In the genomic region with DNA sequence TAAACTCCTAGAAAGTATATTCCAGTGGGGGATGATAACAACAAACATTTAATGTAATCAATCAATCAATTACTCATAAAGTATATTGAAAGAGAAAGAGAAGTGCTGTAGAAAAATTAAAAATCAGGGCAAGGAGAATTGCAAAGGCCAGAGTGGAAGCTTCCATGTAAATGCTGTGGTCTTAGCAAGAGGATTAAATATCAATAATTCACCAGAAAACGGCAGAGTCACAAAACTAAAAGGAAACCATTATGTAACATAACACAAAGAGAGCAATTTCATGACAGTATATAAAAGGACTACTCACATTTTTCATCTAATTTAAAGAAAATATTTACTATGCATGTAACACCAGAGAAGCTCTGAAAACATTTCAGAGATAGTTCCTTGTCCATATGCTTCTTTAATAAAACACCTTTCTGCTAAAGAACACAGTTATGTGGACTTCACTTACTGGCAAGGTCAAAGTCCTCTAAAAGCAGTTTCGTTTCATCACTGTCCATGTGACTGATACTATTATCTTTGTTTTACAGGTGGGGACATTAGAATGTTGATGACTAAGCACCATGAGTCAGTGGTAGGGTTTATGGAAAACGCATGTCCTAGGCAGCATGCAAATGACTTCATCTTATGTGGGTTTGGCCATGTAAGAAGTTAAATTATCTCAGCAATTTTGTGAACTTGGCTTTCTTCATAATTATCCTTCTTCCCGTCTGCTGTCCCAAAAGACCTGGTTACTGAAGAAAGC, we compare ENCODE assay signal across 8 cellular contexts.
DNase-seq lines count a peak whose midpoint lies in the region; ATAC-seq, FAIRE-seq and TF ChIP-seq lines count a peak whose summit lies in the region.

No MANE protein-coding gene starts in this region.

- peak overlapping the region; percentile 86 for H3K27ac ChIP-seq in K562 (ENCODE audit: extremely low read depth, low read depth, low read length)

- no peak overlapping the region for H3K4me3 Mint-ChIP-seq in stimulated activated memory B cell treated with anti-CD40 and anti-IgM and Interleukin-4, amounts not matched to agents 10 μg/mL and 1 μg/mL and 100 μg/mL, for 72 hours

- H3K79me2 ChIP-seq in K562 (ENCODE audit: control insufficient read depth, insufficient read depth, low read length), result no peaks in the 10 kb centered on the region

- TF ChIP-seq EP300 in K562 (IDR thresholded peaks at IDR 0.05; ENCODE audit: low read length), result peak; percentile 92

- intact Hi-C loops in K562 (cut with micrococcal nuclease), result loop anchor here (1.0 kb wide), 1 partner anchor 185 kb away; no protein-coding TSS in a partner anchor
- intact Hi-C loops in lower leg skin (cut with DNase I; ENCODE audit: low total_unique reads), result no loop called here

- WGBS in K562 (ENCODE audit: insufficient coverage, low coverage, missing lambda C conversion rate), result 0% methylated on average over 4 of the region's 4 CpGs
- 16 to 22% methylated on average over 4 of the region's 4 CpGs for WGBS in lower leg skin, 2 donors

- no peaks in the 10 kb centered on the region for H3K36me3 ChIP-seq in K562 (ENCODE audit: control insufficient read depth, insufficient read depth, low read length)

- H3K27me3 ChIP-seq in K562 (ENCODE audit: control insufficient read depth in 2 of 2, insufficient read depth in 2 of 2, low read length in 2 of 2), result no peaks in the 10 kb centered on the region

- H3K36me3 Mint-ChIP-seq in stimulated activated memory B cell treated with anti-CD40 and anti-IgM and Interleukin-4, amounts not matched to agents 10 μg/mL and 1 μg/mL and 100 μg/mL, for 72 hours, result no peaks in the 10 kb centered on the region

- H3K27ac Mint-ChIP-seq in stimulated activated memory B cell treated with anti-CD40 and anti-IgM and Interleukin-4, amounts not matched to agents 10 μg/mL and 1 μg/mL and 100 μg/mL, for 72 hours, result no peak overlapping the region

- H3K9me3 Mint-ChIP-seq in stimulated activated memory B cell treated with anti-CD40 and anti-IgM and Interleukin-4, amounts not matched to agents 10 μg/mL and 1 μg/mL and 100 μg/mL, for 72 hours, result peaks cover 6% of the 10 kb centered on the region

- H4K20me1 ChIP-seq in K562 (replicated peaks; ENCODE audit: control insufficient read depth, insufficient read depth, low read length), result no peaks in the 10 kb centered on the region

- FAIRE-seq in K562 (lab: Jason Lieb, UNC), result peak; percentile 95

- no peaks in the 10 kb centered on the region for H3K9me1 ChIP-seq in K562 (ENCODE audit: control insufficient read depth, insufficient read depth, low read length)

- CTCF ChIA-PET in K562 (lab: Yijun Ruan, JAX; ENCODE audit: low intra/inter-chr PET ratio), result no interaction called here

- peak overlapping the region; percentile 59 for H3K4me2 ChIP-seq in K562 (ENCODE audit: insufficient read depth, low read length)

- peak overlapping the region in 1 of 2 experiments; percentile 58; a peak in 2 of 4 replicates for H3K9ac ChIP-seq in K562 (ENCODE audit: insufficient read depth in 1 of 2, low read depth in 2 of 2, low read length in 2 of 2)

- TF ChIP-seq RAD21 in K562 (CRISPR knock-in tag; conservative IDR thresholded peaks at IDR 0.05 in 1 of 2, IDR thresholded peaks at IDR 0.05 in 1 of 2), result no peak; a peak in 1 of 4 replicates

- H3K9me3 ChIP-seq in K562 (replicated peaks; ENCODE audit: control insufficient read depth, insufficient read depth, low read depth, low read length), result no peaks in the 10 kb centered on the region

- peak overlapping the region; percentile 83 for H2AFZ ChIP-seq in K562 (ENCODE audit: low read depth, low read length)

- peaks cover 0 to 24% of the 10 kb centered on the region in 2 experiments; a peak in 3 of 5 replicates for H3K4me1 ChIP-seq in K562 (replicated peaks in 1 of 2; ENCODE audit: control insufficient read depth in 2 of 2, insufficient read depth in 2 of 2, low read length in 2 of 2)

- H3K27me3 Mint-ChIP-seq in stimulated activated memory B cell treated with anti-CD40 and anti-IgM and Interleukin-4, amounts not matched to agents 10 μg/mL and 1 μg/mL and 100 μg/mL, for 72 hours, result no peaks in the 10 kb centered on the region

- ATAC-seq in GM19463 (IDR thresholded peaks at IDR 0.05; ENCODE audit: unreplicated experiment) (peak; percentile 93), K562 (peak; percentile 96)
- ATAC-seq in stimulated activated memory B cell treated with anti-CD40 and anti-IgM and Interleukin-4, amounts not matched to agents 10 μg/mL and 1 μg/mL and 100 μg/mL, for 72 hours, result no peak

- POLR2A ChIA-PET in K562 (lab: Yijun Ruan, JAX), result interaction anchor here (0.6 kb wide), 1 partner anchor 1569 kb away, joined by 3 read pairs; no protein-coding TSS in a partner anchor

- TSS peak; percentile 82 for BruUV-seq in K562 (replicated peaks; lab: Mats Ljungman, UMichigan)

- DNase-seq in HPDE6-E6E7 (ENCODE audit: extremely low spot score) (peak; percentile 45), K562 (ENCODE audit: extremely low read depth in 1 of 4, low spot score in 3 of 4) (peak; percentile 51 to 84 (median 63)), myocyte (ENCODE audit: low read depth) (peak; percentile 32), lower leg skin (ENCODE audit: low spot score in 2 of 2) (no peak), hypothalamus (lab: John Stamatoyannopoulos, UW) (no peak), DMS153 (lab: John Stamatoyannopoulos, UW) (no peak)

- in situ Hi-C loops in K562 (cut with MboI), result no loop called here

- no peak overlapping the region for H3K4me3 ChIP-seq in K562
- H3K4me3 ChIP-seq in lower leg skin (ENCODE audit: low read depth, poor library complexity, severe bottlenecking), result no peak overlapping the region

- H3K4me1 Mint-ChIP-seq in stimulated activated memory B cell treated with anti-CD40 and anti-IgM and Interleukin-4, amounts not matched to agents 10 μg/mL and 1 μg/mL and 100 μg/mL, for 72 hours, result no peaks in the 10 kb centered on the region

- no peak for TF ChIP-seq CTCF in K562 (IDR thresholded peaks at IDR 0.05 in 2 of 3, conservative IDR thresholded peaks at IDR 0.05 in 1 of 3; ENCODE audit: insufficient read depth in 2 of 3, low read depth in 1 of 3, low read length in 3 of 3)
- TF ChIP-seq CTCF in lower leg skin (IDR thresholded peaks at IDR 0.05), result no peak

- TF ChIP-seq POLR2A in K562 (conservative IDR thresholded peaks at IDR 0.05) (peak; percentile 44; the same call in 1 of the 2 replicates), lower leg skin (IDR thresholded peaks at IDR 0.05) (no peak)

TF ChIP-seq in K562, 482 proteins besides CTCF, POLR2A, EP300 and RAD21 (continues in another document):
- TF ChIP-seq NR1H2 (CRISPR knock-in tag; IDR thresholded peaks at IDR 0.05), result no peak
- TF ChIP-seq, protein P1, sequence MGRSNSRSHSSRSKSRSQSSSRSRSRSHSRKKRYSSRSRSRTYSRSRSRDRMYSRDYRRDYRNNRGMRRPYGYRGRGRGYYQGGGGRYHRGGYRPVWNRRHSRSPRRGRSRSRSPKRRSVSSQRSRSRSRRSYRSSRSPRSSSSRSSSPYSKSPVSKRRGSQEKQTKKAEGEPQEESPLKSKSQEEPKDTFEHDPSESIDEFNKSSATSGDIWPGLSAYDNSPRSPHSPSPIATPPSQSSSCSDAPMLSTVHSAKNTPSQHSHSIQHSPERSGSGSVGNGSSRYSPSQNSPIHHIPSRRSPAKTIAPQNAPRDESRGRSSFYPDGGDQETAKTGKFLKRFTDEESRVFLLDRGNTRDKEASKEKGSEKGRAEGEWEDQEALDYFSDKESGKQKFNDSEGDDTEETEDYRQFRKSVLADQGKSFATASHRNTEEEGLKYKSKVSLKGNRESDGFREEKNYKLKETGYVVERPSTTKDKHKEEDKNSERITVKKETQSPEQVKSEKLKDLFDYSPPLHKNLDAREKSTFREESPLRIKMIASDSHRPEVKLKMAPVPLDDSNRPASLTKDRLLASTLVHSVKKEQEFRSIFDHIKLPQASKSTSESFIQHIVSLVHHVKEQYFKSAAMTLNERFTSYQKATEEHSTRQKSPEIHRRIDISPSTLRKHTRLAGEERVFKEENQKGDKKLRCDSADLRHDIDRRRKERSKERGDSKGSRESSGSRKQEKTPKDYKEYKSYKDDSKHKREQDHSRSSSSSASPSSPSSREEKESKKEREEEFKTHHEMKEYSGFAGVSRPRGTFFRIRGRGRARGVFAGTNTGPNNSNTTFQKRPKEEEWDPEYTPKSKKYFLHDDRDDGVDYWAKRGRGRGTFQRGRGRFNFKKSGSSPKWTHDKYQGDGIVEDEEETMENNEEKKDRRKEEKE (IDR thresholded peaks at IDR 0.05; ENCODE audit: borderline replicate concordance in 1 of 2, control insufficient read depth in 1 of 2, low read depth in 2 of 2, low read length in 1 of 2), result no peak
- TF ChIP-seq, protein P2, sequence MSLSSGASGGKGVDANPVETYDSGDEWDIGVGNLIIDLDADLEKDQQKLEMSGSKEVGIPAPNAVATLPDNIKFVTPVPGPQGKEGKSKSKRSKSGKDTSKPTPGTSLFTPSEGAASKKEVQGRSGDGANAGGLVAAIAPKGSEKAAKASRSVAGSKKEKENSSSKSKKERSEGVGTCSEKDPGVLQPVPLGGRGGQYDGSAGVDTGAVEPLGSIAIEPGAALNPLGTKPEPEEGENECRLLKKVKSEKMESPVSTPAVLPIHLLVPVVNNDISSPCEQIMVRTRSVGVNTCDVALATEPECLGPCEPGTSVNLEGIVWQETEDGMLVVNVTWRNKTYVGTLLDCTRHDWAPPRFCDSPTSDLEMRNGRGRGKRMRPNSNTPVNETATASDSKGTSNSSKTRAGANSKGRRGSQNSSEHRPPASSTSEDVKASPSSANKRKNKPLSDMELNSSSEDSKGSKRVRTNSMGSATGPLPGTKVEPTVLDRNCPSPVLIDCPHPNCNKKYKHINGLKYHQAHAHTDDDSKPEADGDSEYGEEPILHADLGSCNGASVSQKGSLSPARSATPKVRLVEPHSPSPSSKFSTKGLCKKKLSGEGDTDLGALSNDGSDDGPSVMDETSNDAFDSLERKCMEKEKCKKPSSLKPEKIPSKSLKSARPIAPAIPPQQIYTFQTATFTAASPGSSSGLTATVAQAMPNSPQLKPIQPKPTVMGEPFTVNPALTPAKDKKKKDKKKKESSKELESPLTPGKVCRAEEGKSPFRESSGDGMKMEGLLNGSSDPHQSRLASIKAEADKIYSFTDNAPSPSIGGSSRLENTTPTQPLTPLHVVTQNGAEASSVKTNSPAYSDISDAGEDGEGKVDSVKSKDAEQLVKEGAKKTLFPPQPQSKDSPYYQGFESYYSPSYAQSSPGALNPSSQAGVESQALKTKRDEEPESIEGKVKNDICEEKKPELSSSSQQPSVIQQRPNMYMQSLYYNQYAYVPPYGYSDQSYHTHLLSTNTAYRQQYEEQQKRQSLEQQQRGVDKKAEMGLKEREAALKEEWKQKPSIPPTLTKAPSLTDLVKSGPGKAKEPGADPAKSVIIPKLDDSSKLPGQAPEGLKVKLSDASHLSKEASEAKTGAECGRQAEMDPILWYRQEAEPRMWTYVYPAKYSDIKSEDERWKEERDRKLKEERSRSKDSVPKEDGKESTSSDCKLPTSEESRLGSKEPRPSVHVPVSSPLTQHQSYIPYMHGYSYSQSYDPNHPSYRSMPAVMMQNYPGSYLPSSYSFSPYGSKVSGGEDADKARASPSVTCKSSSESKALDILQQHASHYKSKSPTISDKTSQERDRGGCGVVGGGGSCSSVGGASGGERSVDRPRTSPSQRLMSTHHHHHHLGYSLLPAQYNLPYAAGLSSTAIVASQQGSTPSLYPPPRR (CRISPR knock-in tag; IDR thresholded peaks at IDR 0.05; ENCODE audit: borderline replicate concordance), result no peak
- TF ChIP-seq ZNF41 (CRISPR knock-in tag; conservative IDR thresholded peaks at IDR 0.05), result no peak
- no peak for TF ChIP-seq HDGF (IDR thresholded peaks at IDR 0.05)

Comparison
In these comparisons a context has a peak if more than half of its experiments do, and no peak if none do; other contexts are left out.
1. DNase-seq: peak in HPDE6-E6E7 (single experiment), K562 (4 of 4) and myocyte (single experiment); none in lower leg skin (0 of 2), hypothalamus (0 of 51) and DMS153 (single experiment).